Comparison of ENCODE assay signal across 22 cellular contexts in the genomic region with DNA sequence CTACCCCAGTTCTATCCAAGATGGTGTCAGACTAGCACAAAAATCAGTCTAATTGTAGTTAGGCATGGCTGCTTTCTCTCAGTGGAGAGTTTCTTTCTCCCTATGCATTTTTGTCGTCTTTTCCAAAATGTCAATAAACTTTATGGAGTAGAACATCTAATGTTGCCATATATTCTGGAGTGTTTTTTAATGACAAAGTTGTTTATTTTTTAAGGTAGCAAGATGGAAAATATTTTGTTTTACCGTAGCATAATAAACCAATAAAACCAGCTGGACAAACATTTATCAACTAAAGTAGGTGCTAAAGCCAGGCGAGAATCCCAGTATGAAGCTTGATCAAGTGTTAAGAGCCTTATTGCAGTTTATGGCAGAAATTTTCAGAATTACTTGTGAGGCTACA.
"Had no signal": no experiment of that assay in that cellular context is flagged by ENCODE, and none has a peak within 500 bp of the region (broad histone marks: within the 10 kb centered on the region; RNA-seq: fewer than 3 reads in every experiment).

No MANE protein-coding gene starts in this region.

- H3K9me3 ChIP-seq: gastrocnemius medialis, ovary, right lobe of liver, thyroid gland, vagina had no signal

- H3K27me3 ChIP-seq: gastrocnemius medialis, ovary, right lobe of liver, thyroid gland, vagina had no signal

- H3K4me3 ChIP-seq: coronary artery, gastrocnemius medialis, lung, ovary, right lobe of liver, thyroid gland, vagina had no signal

- H3K4me1 ChIP-seq: gastrocnemius medialis, right lobe of liver, thyroid gland had no signal

- DNase-seq: effector CD4-positive, alpha-beta T cell; foreskin fibroblast; gastrocnemius medialis; head of caudate nucleus; naive B cell; occipital lobe; ovary; retina; right lobe of liver; small intestine; stimulated activated CD4-positive, alpha-beta T cell treated with anti-CD3 and anti-CD28 coated beads, Interleukin-15, amount 100 ng/mL, for 24 hours; stimulated activated CD4-positive, alpha-beta T cell treated with anti-CD3 and anti-CD28 coated beads, Interleukin-2, amount 100 ng/mL, for 48 hours; stimulated activated CD8-positive, alpha-beta memory T cell treated with anti-CD3 and anti-CD28 coated beads, Interleukin-4, amount 100 ng/mL, for 48 hours; stimulated activated naive CD4-positive, alpha-beta T cell; stimulated activated naive CD8-positive, alpha-beta T cell treated with anti-CD3 and anti-CD28 coated beads, Interleukin-15, amount 100 ng/mL, for 72 hours; thyroid gland; trophoblast cell had no signal

- H3K27ac ChIP-seq: coronary artery, gastrocnemius medialis, ovary, right lobe of liver, thyroid gland, vagina had no signal

- FAIRE-seq: keratinocyte, small intestine had no signal

- H3K36me3 ChIP-seq: gastrocnemius medialis, ovary, right lobe of liver, thyroid gland, vagina had no signal

- ATAC-seq: gastrocnemius medialis; left lobe of liver; right lobe of liver; stimulated activated naive CD8-positive, alpha-beta T cell treated with anti-CD3 and anti-CD28 coated beads, Interleukin-15, amount 100 ng/mL, for 72 hours had no signal
